In the genomic region with DNA sequence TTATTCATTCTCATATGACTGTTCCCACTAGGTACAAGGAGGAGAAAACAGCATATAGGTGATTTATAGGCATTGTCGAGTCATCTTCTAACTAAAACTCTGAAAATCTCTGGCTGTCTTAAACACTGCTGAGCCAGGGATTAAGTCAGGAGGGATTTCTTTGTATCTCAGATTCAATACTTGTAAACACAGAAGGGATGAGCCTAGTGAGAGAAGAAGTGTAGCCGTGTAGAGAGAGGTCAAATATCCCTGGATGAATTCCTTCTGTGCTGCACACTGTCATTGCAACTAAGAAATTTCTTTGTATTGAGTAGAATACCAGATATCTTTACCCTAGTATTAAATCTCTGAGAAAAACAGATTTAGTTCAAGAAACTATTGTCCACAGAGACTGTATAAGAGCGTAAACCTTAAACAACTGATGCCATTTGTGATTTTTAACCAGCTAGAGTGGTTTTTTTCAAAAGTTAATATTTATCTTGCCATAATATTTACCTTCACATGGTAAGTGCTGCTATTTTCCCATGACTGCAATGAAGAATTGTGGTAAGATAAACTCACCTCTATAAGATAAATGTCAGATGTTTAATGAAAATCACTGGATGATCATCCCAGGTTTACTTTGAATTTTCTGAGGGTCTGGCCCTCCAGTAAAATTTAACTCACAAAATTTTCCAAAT, we compare ENCODE assay signal across 15 cellular contexts.
A peak's percentile ranks its signal among the peaks of the same experiment; 100 is the strongest.
DNase-seq lines count a peak whose midpoint lies in the region; ATAC-seq and TF ChIP-seq lines count a peak whose summit lies in the region.
"Had no signal": no experiment of that assay in that cellular context is flagged by ENCODE, and none has a peak within 500 bp of the region (broad histone marks: within the 10 kb centered on the region; RNA-seq: fewer than 3 reads in every experiment).

No MANE protein-coding gene starts in this region.

- BruUV-seq in PC-3 (replicated peaks; lab: Mats Ljungman, UMichigan) = no TSS peak

- H3K4me3 Mint-ChIP-seq in activated naive CD4-positive, alpha-beta T cell treated with anti-CD3 and anti-CD28 coated beads, Interleukin-2, amount 10 ng/mL, durations not matched to agents 7 days and 5 days = no peak overlapping the region
- no peak overlapping the region for H3K4me3 Mint-ChIP-seq in activated naive CD4-positive, alpha-beta T cell treated with anti-CD3 and anti-CD28 coated beads for 36 hours
- no peak overlapping the region for H3K4me3 Mint-ChIP-seq in endodermal cell
- no peak overlapping the region for H3K4me3 Mint-ChIP-seq in neural progenitor cell
- H3K4me3 Mint-ChIP-seq in CD8-positive, alpha-beta memory T cell = no peak overlapping the region
- H3K4me3 Mint-ChIP-seq: CD4-positive, alpha-beta T cell had no signal

- no peaks in the 10 kb centered on the region for H3K36me3 ChIP-seq in endodermal cell (ENCODE audit: control insufficient read depth, insufficient read depth, low read length)
- no peaks in the 10 kb centered on the region for H3K36me3 ChIP-seq in neural progenitor cell
- H3K36me3 ChIP-seq in PC-3 (ENCODE audit: low read depth, low read length) = no peaks in the 10 kb centered on the region
- H3K36me3 ChIP-seq in CD8-positive, alpha-beta memory T cell (ENCODE audit: insufficient read depth, low read length) = no peaks in the 10 kb centered on the region

- TF ChIP-seq CTCF in endodermal cell (conservative IDR thresholded peaks at IDR 0.05) = no peak
- no peak for TF ChIP-seq CTCF in neural progenitor cell (IDR thresholded peaks at IDR 0.05)
- TF ChIP-seq CTCF in PC-3 (conservative IDR thresholded peaks at IDR 0.05; ENCODE audit: low read depth, low read length) = no peak

- H4K20me1 ChIP-seq in neural progenitor cell (ENCODE audit: low read depth) (no peaks in the 10 kb centered on the region), PC-3 (ENCODE audit: low read length) (no peaks in the 10 kb centered on the region)

- H3K4me1 ChIP-seq in endodermal cell (ENCODE audit: control insufficient read depth, insufficient read depth, low read length) (no peaks in the 10 kb centered on the region), neural progenitor cell (peaks cover 25% of the 10 kb centered on the region), PC-3 (ENCODE audit: insufficient read depth, low read length) (no peaks in the 10 kb centered on the region)
- no peaks in the 10 kb centered on the region for H3K4me1 ChIP-seq in CD8-positive, alpha-beta memory T cell (ENCODE audit: insufficient read depth, low read length)
- H3K4me1 ChIP-seq: A549 had no signal

- DNase-seq in activated naive CD4-positive, alpha-beta T cell treated with anti-CD3 and anti-CD28 coated beads, Interleukin-2, amount 10 ng/mL, durations not matched to agents 7 days and 5 days = no peak
- DNase-seq in activated naive CD4-positive, alpha-beta T cell treated with anti-CD3 and anti-CD28 coated beads for 36 hours = no peak
- no peak for DNase-seq in endodermal cell
- DNase-seq in neural progenitor cell (ENCODE audit: low spot score) = peak; percentile 56
- no peak for DNase-seq in PC-3
- no peak for DNase-seq in putamen (ENCODE audit: low spot score)
- DNase-seq in CD8-positive, alpha-beta memory T cell = no peak
- DNase-seq in pons (ENCODE audit: low spot score) = no peak
- DNase-seq: AML-193; CD4-positive, alpha-beta T cell; GM23248; HCEC 1CT had no signal

- H3K4me1 Mint-ChIP-seq in activated naive CD4-positive, alpha-beta T cell treated with anti-CD3 and anti-CD28 coated beads, Interleukin-2, amount 10 ng/mL, durations not matched to agents 7 days and 5 days = no peaks in the 10 kb centered on the region
- no peaks in the 10 kb centered on the region for H3K4me1 Mint-ChIP-seq in activated naive CD4-positive, alpha-beta T cell treated with anti-CD3 and anti-CD28 coated beads for 36 hours (ENCODE audit: low read depth)
- peaks cover 15% of the 10 kb centered on the region for H3K4me1 Mint-ChIP-seq in endodermal cell
- peaks cover 8% of the 10 kb centered on the region for H3K4me1 Mint-ChIP-seq in neural progenitor cell
- no peaks in the 10 kb centered on the region for H3K4me1 Mint-ChIP-seq in CD8-positive, alpha-beta memory T cell

- 91% methylated on average over 3 of the region's 3 CpGs; no CpG with 5 or more reads in 1 of the 2 experiments for WGBS in endodermal cell (ENCODE audit: insufficient coverage in 1 of 2, insufficient read length in 1 of 2), 2 experiments

- H3K9ac ChIP-seq in endodermal cell (ENCODE audit: extremely low read depth, low read length, poor library complexity, severe bottlenecking) = no peak overlapping the region
- no peak overlapping the region for H3K9ac ChIP-seq in neural progenitor cell
- no peak overlapping the region for H3K9ac ChIP-seq in PC-3 (ENCODE audit: low read length)
- H3K9ac ChIP-seq: GM23248 had no signal

- peak overlapping the region; percentile 65 for H3K27ac Mint-ChIP-seq in activated naive CD4-positive, alpha-beta T cell treated with anti-CD3 and anti-CD28 coated beads, Interleukin-2, amount 10 ng/mL, durations not matched to agents 7 days and 5 days
- no peak overlapping the region for H3K27ac Mint-ChIP-seq in activated naive CD4-positive, alpha-beta T cell treated with anti-CD3 and anti-CD28 coated beads for 36 hours
- peak overlapping the region; percentile 40 for H3K27ac Mint-ChIP-seq in endodermal cell
- H3K27ac Mint-ChIP-seq in neural progenitor cell = no peak overlapping the region
- H3K27ac Mint-ChIP-seq in CD8-positive, alpha-beta memory T cell = no peak overlapping the region
- H3K27ac Mint-ChIP-seq: CD4-positive, alpha-beta T cell had no signal

- no peak for ATAC-seq in PC-3
- ATAC-seq: A549 had no signal

- no peaks in the 10 kb centered on the region for H3K9me2 ChIP-seq in PC-3 (replicated peaks; ENCODE audit: low read length)

- H3K9me3 Mint-ChIP-seq in activated naive CD4-positive, alpha-beta T cell treated with anti-CD3 and anti-CD28 coated beads, Interleukin-2, amount 10 ng/mL, durations not matched to agents 7 days and 5 days = peaks cover 17% of the 10 kb centered on the region
- H3K9me3 Mint-ChIP-seq in activated naive CD4-positive, alpha-beta T cell treated with anti-CD3 and anti-CD28 coated beads for 36 hours = peaks cover 23% of the 10 kb centered on the region
- peaks cover 18% of the 10 kb centered on the region for H3K9me3 Mint-ChIP-seq in endodermal cell
- H3K9me3 Mint-ChIP-seq in neural progenitor cell = peaks cover 13% of the 10 kb centered on the region
- H3K9me3 Mint-ChIP-seq in CD8-positive, alpha-beta memory T cell = peaks cover 4 to 26% (median 18%) of the 10 kb centered on the region in 5 donors

- H3K27me3 ChIP-seq in endodermal cell (ENCODE audit: control insufficient read depth, insufficient read depth, low read length, poor library complexity, severe bottlenecking) = no peaks in the 10 kb centered on the region
- H3K27me3 ChIP-seq in neural progenitor cell = no peaks in the 10 kb centered on the region
- H3K27me3 ChIP-seq in PC-3 (ENCODE audit: low read length) = peaks cover 14% of the 10 kb centered on the region
- H3K27me3 ChIP-seq in CD8-positive, alpha-beta memory T cell (ENCODE audit: insufficient read depth, low read length, poor library complexity, severe bottlenecking) = no peaks in the 10 kb centered on the region

- H3K4me2 ChIP-seq in neural progenitor cell (peak overlapping the region; percentile 24), PC-3 (ENCODE audit: low read length) (no peak overlapping the region)
- H3K4me2 ChIP-seq: A549 had no signal

- peaks cover 42% of the 10 kb centered on the region for H3K9me3 ChIP-seq in endodermal cell (ENCODE audit: control insufficient read depth, low read length)
- H3K9me3 ChIP-seq in neural progenitor cell (ENCODE audit: low read depth) = no peaks in the 10 kb centered on the region
- 0 out of 2 replicates have a peak, but pooled peaks cover 18% of the 10 kb centered on the region for H3K9me3 ChIP-seq in PC-3 (ENCODE audit: low read length)
- no peaks in the 10 kb centered on the region for H3K9me3 ChIP-seq in CD8-positive, alpha-beta memory T cell (ENCODE audit: low read length)
- H3K9me3 ChIP-seq: A549 had no signal

- H3K79me2 ChIP-seq in neural progenitor cell (ENCODE audit: low read depth) (no peaks in the 10 kb centered on the region), PC-3 (ENCODE audit: low read length) (no peaks in the 10 kb centered on the region)

- peak overlapping the region; percentile 25 for H3K4me3 ChIP-seq in endodermal cell (ENCODE audit: low read length)
- no peak overlapping the region for H3K4me3 ChIP-seq in neural progenitor cell
- no peak overlapping the region for H3K4me3 ChIP-seq in PC-3 (ENCODE audit: low read length)
- H3K4me3 ChIP-seq in CD8-positive, alpha-beta memory T cell (ENCODE audit: low read length) = no peak overlapping the region
- H3K4me3 ChIP-seq: A549, GM23248 had no signal

- intact Hi-C loops in activated naive CD4-positive, alpha-beta T cell treated with anti-CD3 and anti-CD28 coated beads for 36 hours (cut with micrococcal nuclease) = no loop called here
- intact Hi-C loops in PC-3 (cut with micrococcal nuclease) = no loop called here

- no peak overlapping the region for H2AFZ ChIP-seq in neural progenitor cell (replicated peaks)
- H2AFZ ChIP-seq in PC-3 (ENCODE audit: low read length) = no peak overlapping the region
- H2AFZ ChIP-seq: GM23248 had no signal

- no peaks in the 10 kb centered on the region for H3K27me3 Mint-ChIP-seq in activated naive CD4-positive, alpha-beta T cell treated with anti-CD3 and anti-CD28 coated beads, Interleukin-2, amount 10 ng/mL, durations not matched to agents 7 days and 5 days
- H3K27me3 Mint-ChIP-seq in activated naive CD4-positive, alpha-beta T cell treated with anti-CD3 and anti-CD28 coated beads for 36 hours (ENCODE audit: low read depth) = no peaks in the 10 kb centered on the region
- H3K27me3 Mint-ChIP-seq in endodermal cell (ENCODE audit: insufficient read depth) = no peaks in the 10 kb centered on the region
- H3K27me3 Mint-ChIP-seq in neural progenitor cell (ENCODE audit: insufficient read depth, low read depth) = peaks cover 3% of the 10 kb centered on the region
- H3K27me3 Mint-ChIP-seq in CD8-positive, alpha-beta memory T cell = no peaks in the 10 kb centered on the region
- H3K27me3 Mint-ChIP-seq: CD4-positive, alpha-beta T cell had no signal

- H3K27ac ChIP-seq in endodermal cell (ENCODE audit: low read depth, low read length) = no peak overlapping the region
- H3K27ac ChIP-seq in neural progenitor cell = peak overlapping the region; percentile 31
- no peak overlapping the region for H3K27ac ChIP-seq in PC-3 (ENCODE audit: low read length)
- no peak overlapping the region for H3K27ac ChIP-seq in CD8-positive, alpha-beta memory T cell (ENCODE audit: low read depth, low read length)
- H3K27ac ChIP-seq: 22Rv1, A549, C4-2B, GM23248 had no signal

- no peaks in the 10 kb centered on the region for H3K36me3 Mint-ChIP-seq in activated naive CD4-positive, alpha-beta T cell treated with anti-CD3 and anti-CD28 coated beads, Interleukin-2, amount 10 ng/mL, durations not matched to agents 7 days and 5 days
- no peaks in the 10 kb centered on the region for H3K36me3 Mint-ChIP-seq in activated naive CD4-positive, alpha-beta T cell treated with anti-CD3 and anti-CD28 coated beads for 36 hours (ENCODE audit: low read depth)
- H3K36me3 Mint-ChIP-seq in endodermal cell (ENCODE audit: low read depth) (no peaks in the 10 kb centered on the region), neural progenitor cell (no peaks in the 10 kb centered on the region)
- no peaks in the 10 kb centered on the region for H3K36me3 Mint-ChIP-seq in CD8-positive, alpha-beta memory T cell

- POLR2A ChIA-PET in PC-3 (lab: Charles Lee; ENCODE audit: unreplicated experiment) = no interaction called here
- POLR2A ChIA-PET in CD8-positive, alpha-beta memory T cell (lab: Charles Lee) = no interaction called here

- CTCF ChIA-PET in activated naive CD4-positive, alpha-beta T cell treated with anti-CD3 and anti-CD28 coated beads, Interleukin-2, amount 10 ng/mL, durations not matched to agents 7 days and 5 days (lab: Charles Lee) = no interaction called here
- CTCF ChIA-PET in activated naive CD4-positive, alpha-beta T cell treated with anti-CD3 and anti-CD28 coated beads for 36 hours (lab: Charles Lee) = no interaction called here
- CTCF ChIA-PET in PC-3 (lab: Charles Lee) = no interaction called here
- CTCF ChIA-PET in CD8-positive, alpha-beta memory T cell (lab: Charles Lee) = no interaction called here

- H3F3A ChIP-seq in neural progenitor cell (ENCODE audit: low read depth) (peaks cover 15% of the 10 kb centered on the region), PC-3 (ENCODE audit: low read length, unreplicated experiment) (no peaks in the 10 kb centered on the region)

Comparison
In these comparisons a context has a peak if more than half of its experiments do, and no peak if none do; other contexts are left out.
1. H3K27ac Mint-ChIP-seq: peak in activated naive CD4-positive, alpha-beta T cell treated with anti-CD3 and anti-CD28 coated beads, Interleukin-2, amount 10 ng/mL, durations not matched to agents 7 days and 5 days (single experiment) and endodermal cell (single experiment); none in activated naive CD4-positive, alpha-beta T cell treated with anti-CD3 and anti-CD28 coated beads for 36 hours (single experiment), neural progenitor cell (single experiment) and CD8-positive, alpha-beta memory T cell (0 of 8).